ENCODE assay signal across 1 cellular context in the genomic region with DNA sequence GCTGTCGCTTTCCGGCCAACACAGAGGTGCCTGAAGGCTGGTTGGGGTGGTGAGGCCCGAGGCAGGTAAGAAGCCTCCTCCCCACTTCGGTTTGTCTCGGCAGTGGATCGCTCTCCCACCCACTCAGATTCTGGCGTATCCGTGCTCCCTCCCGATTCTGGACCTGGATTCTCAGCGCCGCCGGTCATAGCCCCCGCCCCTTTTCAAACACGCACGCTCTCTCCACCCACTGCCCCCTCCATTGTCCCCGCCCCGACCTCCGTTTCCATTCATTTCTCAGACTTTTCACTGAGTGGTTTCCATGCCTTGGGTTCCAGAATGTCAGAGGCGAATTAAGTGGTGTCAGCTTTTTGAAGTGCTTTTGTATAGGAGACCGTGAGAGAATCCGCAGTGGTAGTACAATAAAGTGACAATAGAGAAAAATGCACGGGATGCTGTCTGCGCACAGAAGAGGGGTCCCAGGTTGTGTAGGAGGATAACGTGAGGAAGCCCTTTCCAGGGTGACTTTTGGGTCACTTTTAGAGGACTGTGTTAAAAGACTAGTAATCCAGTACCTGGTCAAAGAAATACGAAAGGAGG.
TF ChIP-seq lines count a peak whose summit lies in the region.

A gene (plus strand): TSS at position 4 of the 579 bp plus-strand sequence. CDS start 21,221 bp downstream, outside the sequence.

TF ChIP-seq in HepG2, 621 proteins besides CTCF, POLR2A, EP300 and RAD21 (continued from another document and continues in another):
- TF ChIP-seq, protein P1, sequence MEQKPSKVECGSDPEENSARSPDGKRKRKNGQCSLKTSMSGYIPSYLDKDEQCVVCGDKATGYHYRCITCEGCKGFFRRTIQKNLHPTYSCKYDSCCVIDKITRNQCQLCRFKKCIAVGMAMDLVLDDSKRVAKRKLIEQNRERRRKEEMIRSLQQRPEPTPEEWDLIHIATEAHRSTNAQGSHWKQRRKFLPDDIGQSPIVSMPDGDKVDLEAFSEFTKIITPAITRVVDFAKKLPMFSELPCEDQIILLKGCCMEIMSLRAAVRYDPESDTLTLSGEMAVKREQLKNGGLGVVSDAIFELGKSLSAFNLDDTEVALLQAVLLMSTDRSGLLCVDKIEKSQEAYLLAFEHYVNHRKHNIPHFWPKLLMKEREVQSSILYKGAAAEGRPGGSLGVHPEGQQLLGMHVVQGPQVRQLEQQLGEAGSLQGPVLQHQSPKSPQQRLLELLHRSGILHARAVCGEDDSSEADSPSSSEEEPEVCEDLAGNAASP (CRISPR knock-in tag; IDR thresholded peaks at IDR 0.05; ENCODE audit: borderline replicate concordance): no peak
- peak; percentile 86; the same call in 1 of the 2 replicates for TF ChIP-seq KDM5A (IDR thresholded peaks at IDR 0.05; ENCODE audit: borderline replicate concordance, low read length)
- TF ChIP-seq GLI4 (CRISPR knock-in tag; IDR thresholded peaks at IDR 0.05; ENCODE audit: borderline replicate concordance): no peak
- TF ChIP-seq, protein P2, sequence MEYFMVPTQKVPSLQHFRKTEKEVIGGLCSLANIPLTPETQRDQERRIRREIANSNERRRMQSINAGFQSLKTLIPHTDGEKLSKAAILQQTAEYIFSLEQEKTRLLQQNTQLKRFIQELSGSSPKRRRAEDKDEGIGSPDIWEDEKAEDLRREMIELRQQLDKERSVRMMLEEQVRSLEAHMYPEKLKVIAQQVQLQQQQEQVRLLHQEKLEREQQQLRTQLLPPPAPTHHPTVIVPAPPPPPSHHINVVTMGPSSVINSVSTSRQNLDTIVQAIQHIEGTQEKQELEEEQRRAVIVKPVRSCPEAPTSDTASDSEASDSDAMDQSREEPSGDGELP (IDR thresholded peaks at IDR 0.05; ENCODE audit: borderline replicate concordance, low read depth): no peak
- TF ChIP-seq FOSL1 (CRISPR knock-in tag; IDR thresholded peaks at IDR 0.05; ENCODE audit: borderline replicate concordance): no peak
- TF ChIP-seq, protein P3, sequence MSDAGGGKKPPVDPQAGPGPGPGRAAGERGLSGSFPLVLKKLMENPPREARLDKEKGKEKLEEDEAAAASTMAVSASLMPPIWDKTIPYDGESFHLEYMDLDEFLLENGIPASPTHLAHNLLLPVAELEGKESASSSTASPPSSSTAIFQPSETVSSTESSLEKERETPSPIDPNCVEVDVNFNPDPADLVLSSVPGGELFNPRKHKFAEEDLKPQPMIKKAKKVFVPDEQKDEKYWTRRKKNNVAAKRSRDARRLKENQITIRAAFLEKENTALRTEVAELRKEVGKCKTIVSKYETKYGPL (CRISPR knock-in tag; IDR thresholded peaks at IDR 0.05): no peak
- peak; percentile 33; the same call in 1 of the 2 replicates for TF ChIP-seq ZMYM2 (CRISPR knock-in tag; IDR thresholded peaks at IDR 0.05)
- TF ChIP-seq, protein P4, sequence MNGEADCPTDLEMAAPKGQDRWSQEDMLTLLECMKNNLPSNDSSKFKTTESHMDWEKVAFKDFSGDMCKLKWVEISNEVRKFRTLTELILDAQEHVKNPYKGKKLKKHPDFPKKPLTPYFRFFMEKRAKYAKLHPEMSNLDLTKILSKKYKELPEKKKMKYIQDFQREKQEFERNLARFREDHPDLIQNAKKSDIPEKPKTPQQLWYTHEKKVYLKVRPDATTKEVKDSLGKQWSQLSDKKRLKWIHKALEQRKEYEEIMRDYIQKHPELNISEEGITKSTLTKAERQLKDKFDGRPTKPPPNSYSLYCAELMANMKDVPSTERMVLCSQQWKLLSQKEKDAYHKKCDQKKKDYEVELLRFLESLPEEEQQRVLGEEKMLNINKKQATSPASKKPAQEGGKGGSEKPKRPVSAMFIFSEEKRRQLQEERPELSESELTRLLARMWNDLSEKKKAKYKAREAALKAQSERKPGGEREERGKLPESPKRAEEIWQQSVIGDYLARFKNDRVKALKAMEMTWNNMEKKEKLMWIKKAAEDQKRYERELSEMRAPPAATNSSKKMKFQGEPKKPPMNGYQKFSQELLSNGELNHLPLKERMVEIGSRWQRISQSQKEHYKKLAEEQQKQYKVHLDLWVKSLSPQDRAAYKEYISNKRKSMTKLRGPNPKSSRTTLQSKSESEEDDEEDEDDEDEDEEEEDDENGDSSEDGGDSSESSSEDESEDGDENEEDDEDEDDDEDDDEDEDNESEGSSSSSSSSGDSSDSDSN (CRISPR knock-in tag; IDR thresholded peaks at IDR 0.05): no peak
- TF ChIP-seq, protein P5, sequence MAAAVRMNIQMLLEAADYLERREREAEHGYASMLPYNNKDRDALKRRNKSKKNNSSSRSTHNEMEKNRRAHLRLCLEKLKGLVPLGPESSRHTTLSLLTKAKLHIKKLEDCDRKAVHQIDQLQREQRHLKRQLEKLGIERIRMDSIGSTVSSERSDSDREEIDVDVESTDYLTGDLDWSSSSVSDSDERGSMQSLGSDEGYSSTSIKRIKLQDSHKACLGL (CRISPR knock-in tag; IDR thresholded peaks at IDR 0.05): no peak
- no peak for TF ChIP-seq CCDC6 (CRISPR knock-in tag; IDR thresholded peaks at IDR 0.05)
- no peak for TF ChIP-seq NCOA2 (CRISPR knock-in tag; IDR thresholded peaks at IDR 0.05)
- TF ChIP-seq FLYWCH1 (CRISPR knock-in tag; IDR thresholded peaks at IDR 0.05): no peak
- no peak for TF ChIP-seq KLF13 (CRISPR knock-in tag; IDR thresholded peaks at IDR 0.05)
- TF ChIP-seq, protein P6, sequence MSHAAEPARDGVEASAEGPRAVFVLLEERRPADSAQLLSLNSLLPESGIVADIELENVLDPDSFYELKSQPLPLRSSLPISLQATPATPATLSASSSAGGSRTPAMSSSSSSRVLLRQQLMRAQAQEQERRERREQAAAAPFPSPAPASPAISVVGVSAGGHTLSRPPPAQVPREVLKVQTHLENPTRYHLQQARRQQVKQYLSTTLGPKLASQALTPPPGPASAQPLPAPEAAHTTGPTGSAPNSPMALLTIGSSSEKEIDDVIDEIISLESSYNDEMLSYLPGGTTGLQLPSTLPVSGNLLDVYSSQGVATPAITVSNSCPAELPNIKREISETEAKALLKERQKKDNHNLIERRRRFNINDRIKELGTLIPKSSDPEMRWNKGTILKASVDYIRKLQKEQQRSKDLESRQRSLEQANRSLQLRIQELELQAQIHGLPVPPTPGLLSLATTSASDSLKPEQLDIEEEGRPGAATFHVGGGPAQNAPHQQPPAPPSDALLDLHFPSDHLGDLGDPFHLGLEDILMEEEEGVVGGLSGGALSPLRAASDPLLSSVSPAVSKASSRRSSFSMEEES (CRISPR knock-in tag; IDR thresholded peaks at IDR 0.05): no peak; the same call in 1 of the 2 replicates
- TF ChIP-seq ZNF766 (CRISPR knock-in tag; IDR thresholded peaks at IDR 0.05; ENCODE audit: borderline replicate concordance): no peak
- TF ChIP-seq SRY (CRISPR knock-in tag; IDR thresholded peaks at IDR 0.05): no peak; the same call in 1 of the 2 replicates
- no peak; the same call in 1 of the 2 replicates for TF ChIP-seq MAZ (IDR thresholded peaks at IDR 0.05; ENCODE audit: borderline replicate concordance, low read depth, low read length)
- no peak; the same call in 1 of the 2 replicates for TF ChIP-seq MAZ (CRISPR knock-in tag; IDR thresholded peaks at IDR 0.05; ENCODE audit: low read depth)
- peak; percentile 54; the same call in 1 of the 2 replicates for TF ChIP-seq ZFX (CRISPR knock-in tag; IDR thresholded peaks at IDR 0.05; ENCODE audit: low read depth)
- no peak for TF ChIP-seq ADNP (CRISPR knock-in tag; IDR thresholded peaks at IDR 0.05)
- TF ChIP-seq, protein P7, sequence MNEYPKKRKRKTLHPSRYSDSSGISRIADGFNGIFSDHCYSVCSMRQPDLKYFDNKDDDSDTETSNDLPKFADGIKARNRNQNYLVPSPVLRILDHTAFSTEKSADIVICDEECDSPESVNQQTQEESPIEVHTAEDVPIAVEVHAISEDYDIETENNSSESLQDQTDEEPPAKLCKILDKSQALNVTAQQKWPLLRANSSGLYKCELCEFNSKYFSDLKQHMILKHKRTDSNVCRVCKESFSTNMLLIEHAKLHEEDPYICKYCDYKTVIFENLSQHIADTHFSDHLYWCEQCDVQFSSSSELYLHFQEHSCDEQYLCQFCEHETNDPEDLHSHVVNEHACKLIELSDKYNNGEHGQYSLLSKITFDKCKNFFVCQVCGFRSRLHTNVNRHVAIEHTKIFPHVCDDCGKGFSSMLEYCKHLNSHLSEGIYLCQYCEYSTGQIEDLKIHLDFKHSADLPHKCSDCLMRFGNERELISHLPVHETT (CRISPR knock-in tag; conservative IDR thresholded peaks at IDR 0.05): no peak
- no peak for TF ChIP-seq ZNF605 (CRISPR knock-in tag; IDR thresholded peaks at IDR 0.05)
- no peak for TF ChIP-seq SOX6 (IDR thresholded peaks at IDR 0.05)
- TF ChIP-seq SOX6 (CRISPR knock-in tag; IDR thresholded peaks at IDR 0.05): peak; percentile 23; the same call in 1 of the 2 replicates
- TF ChIP-seq, protein P8, sequence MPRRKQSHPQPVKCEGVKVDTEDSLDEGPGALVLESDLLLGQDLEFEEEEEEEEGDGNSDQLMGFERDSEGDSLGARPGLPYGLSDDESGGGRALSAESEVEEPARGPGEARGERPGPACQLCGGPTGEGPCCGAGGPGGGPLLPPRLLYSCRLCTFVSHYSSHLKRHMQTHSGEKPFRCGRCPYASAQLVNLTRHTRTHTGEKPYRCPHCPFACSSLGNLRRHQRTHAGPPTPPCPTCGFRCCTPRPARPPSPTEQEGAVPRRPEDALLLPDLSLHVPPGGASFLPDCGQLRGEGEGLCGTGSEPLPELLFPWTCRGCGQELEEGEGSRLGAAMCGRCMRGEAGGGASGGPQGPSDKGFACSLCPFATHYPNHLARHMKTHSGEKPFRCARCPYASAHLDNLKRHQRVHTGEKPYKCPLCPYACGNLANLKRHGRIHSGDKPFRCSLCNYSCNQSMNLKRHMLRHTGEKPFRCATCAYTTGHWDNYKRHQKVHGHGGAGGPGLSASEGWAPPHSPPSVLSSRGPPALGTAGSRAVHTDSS (CRISPR knock-in tag; conservative IDR thresholded peaks at IDR 0.05): no peak
- TF ChIP-seq TCF7 (IDR thresholded peaks at IDR 0.05; ENCODE audit: low read depth): no peak
- no peak for TF ChIP-seq MTA1 (CRISPR knock-in tag; IDR thresholded peaks at IDR 0.05; ENCODE audit: borderline replicate concordance)
- no peak for TF ChIP-seq ZSCAN30 (CRISPR knock-in tag; IDR thresholded peaks at IDR 0.05)
- TF ChIP-seq ZNF230 (CRISPR knock-in tag; IDR thresholded peaks at IDR 0.05): no peak
- TF ChIP-seq, protein P9, sequence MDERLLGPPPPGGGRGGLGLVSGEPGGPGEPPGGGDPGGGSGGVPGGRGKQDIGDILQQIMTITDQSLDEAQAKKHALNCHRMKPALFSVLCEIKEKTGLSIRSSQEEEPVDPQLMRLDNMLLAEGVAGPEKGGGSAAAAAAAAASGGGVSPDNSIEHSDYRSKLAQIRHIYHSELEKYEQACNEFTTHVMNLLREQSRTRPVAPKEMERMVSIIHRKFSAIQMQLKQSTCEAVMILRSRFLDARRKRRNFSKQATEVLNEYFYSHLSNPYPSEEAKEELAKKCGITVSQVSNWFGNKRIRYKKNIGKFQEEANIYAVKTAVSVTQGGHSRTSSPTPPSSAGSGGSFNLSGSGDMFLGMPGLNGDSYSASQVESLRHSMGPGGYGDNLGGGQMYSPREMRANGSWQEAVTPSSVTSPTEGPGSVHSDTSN (CRISPR knock-in tag; IDR thresholded peaks at IDR 0.05): no peak
- TF ChIP-seq NR2F6 (IDR thresholded peaks at IDR 0.05): 0 out of 2 replicates have a peak, but pooled peaks have one; percentile 23
- TF ChIP-seq NR2F6 (CRISPR knock-in tag; IDR thresholded peaks at IDR 0.05): no peak
- no peak for TF ChIP-seq POGZ (CRISPR knock-in tag; IDR thresholded peaks at IDR 0.05)
- TF ChIP-seq ZNF670 (CRISPR knock-in tag; IDR thresholded peaks at IDR 0.05; ENCODE audit: borderline replicate concordance): no peak
- TF ChIP-seq, protein P10, sequence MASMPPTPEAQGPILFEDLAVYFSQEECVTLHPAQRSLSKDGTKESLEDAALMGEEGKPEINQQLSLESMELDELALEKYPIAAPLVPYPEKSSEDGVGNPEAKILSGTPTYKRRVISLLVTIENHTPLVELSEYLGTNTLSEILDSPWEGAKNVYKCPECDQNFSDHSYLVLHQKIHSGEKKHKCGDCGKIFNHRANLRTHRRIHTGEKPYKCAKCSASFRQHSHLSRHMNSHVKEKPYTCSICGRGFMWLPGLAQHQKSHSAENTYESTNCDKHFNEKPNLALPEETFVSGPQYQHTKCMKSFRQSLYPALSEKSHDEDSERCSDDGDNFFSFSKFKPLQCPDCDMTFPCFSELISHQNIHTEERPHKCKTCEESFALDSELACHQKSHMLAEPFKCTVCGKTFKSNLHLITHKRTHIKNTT (CRISPR knock-in tag; IDR thresholded peaks at IDR 0.05): no peak
- no peak for TF ChIP-seq TSC22D2 (CRISPR knock-in tag; IDR thresholded peaks at IDR 0.05; ENCODE audit: borderline replicate concordance)
- TF ChIP-seq ZNF839 (CRISPR knock-in tag; IDR thresholded peaks at IDR 0.05; ENCODE audit: borderline replicate concordance): no peak
- TF ChIP-seq ZNF282 (IDR thresholded peaks at IDR 0.05; ENCODE audit: partially characterized antibody): no peak
- no peak for TF ChIP-seq DNMT3B (CRISPR knock-in tag; conservative IDR thresholded peaks at IDR 0.05)
- TF ChIP-seq XBP1 (CRISPR knock-in tag; IDR thresholded peaks at IDR 0.05): no peak
- peak; percentile 9 for TF ChIP-seq U2AF1 (optimal IDR thresholded peaks at IDR 0.05; ENCODE audit: low read depth, low read length)
- TF ChIP-seq NFKB2 (CRISPR knock-in tag; IDR thresholded peaks at IDR 0.05; ENCODE audit: borderline replicate concordance): no peak
- TF ChIP-seq, protein P11, sequence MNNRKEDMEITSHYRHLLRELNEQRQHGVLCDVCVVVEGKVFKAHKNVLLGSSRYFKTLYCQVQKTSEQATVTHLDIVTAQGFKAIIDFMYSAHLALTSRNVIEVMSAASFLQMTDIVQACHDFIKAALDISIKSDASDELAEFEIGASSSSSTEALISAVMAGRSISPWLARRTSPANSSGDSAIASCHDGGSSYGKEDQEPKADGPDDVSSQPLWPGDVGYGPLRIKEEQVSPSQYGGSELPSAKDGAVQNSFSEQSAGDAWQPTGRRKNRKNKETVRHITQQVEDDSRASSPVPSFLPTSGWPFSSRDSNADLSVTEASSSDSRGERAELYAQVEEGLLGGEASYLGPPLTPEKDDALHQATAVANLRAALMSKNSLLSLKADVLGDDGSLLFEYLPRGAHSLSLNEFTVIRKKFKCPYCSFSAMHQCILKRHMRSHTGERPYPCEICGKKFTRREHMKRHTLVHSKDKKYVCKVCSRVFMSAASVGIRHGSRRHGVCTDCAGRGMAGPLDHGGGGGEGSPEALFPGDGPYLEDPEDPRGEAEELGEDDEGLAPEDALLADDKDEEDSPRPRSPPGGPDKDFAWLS (CRISPR knock-in tag; IDR thresholded peaks at IDR 0.05; ENCODE audit: borderline replicate concordance): no peak
- TF ChIP-seq DR1 (CRISPR knock-in tag; IDR thresholded peaks at IDR 0.05): no peak
- TF ChIP-seq ERF (CRISPR knock-in tag; IDR thresholded peaks at IDR 0.05): no peak
- TF ChIP-seq, protein P12, sequence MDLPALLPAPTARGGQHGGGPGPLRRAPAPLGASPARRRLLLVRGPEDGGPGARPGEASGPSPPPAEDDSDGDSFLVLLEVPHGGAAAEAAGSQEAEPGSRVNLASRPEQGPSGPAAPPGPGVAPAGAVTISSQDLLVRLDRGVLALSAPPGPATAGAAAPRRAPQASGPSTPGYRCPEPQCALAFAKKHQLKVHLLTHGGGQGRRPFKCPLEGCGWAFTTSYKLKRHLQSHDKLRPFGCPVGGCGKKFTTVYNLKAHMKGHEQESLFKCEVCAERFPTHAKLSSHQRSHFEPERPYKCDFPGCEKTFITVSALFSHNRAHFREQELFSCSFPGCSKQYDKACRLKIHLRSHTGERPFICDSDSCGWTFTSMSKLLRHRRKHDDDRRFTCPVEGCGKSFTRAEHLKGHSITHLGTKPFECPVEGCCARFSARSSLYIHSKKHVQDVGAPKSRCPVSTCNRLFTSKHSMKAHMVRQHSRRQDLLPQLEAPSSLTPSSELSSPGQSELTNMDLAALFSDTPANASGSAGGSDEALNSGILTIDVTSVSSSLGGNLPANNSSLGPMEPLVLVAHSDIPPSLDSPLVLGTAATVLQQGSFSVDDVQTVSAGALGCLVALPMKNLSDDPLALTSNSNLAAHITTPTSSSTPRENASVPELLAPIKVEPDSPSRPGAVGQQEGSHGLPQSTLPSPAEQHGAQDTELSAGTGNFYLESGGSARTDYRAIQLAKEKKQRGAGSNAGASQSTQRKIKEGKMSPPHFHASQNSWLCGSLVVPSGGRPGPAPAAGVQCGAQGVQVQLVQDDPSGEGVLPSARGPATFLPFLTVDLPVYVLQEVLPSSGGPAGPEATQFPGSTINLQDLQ (CRISPR knock-in tag; IDR thresholded peaks at IDR 0.05): no peak
